18 cellular contexts compared by ENCODE assay signal in genomic region chr12:116919706-116920485, GRCh38. TPM values are rescaled to one million over a fixed set of nuclear protein-coding genes. Genes with fewer than 3 reads are reported as not detected.
DNase-seq lines count a peak whose midpoint lies in the region; ATAC-seq and TF ChIP-seq lines count a peak whose summit lies in the region.
"Had no signal": no experiment of that assay in that cellular context is flagged by ENCODE, and none has a peak within 500 bp of the region (broad histone marks: within the 10 kb centered on the region; RNA-seq: fewer than 3 reads in every experiment).

No MANE protein-coding gene starts in this region.

- DNase-seq in PC-3 (peak; percentile 20), hepatocyte (ENCODE audit: low spot score) (no peak), osteocyte (ENCODE audit: extremely low spot score, unreplicated experiment) (no peak), NCI-H146 (lab: John Stamatoyannopoulos, UW) (no peak), T-helper 2 cell (no peak)
- DNase-seq in activated T-helper 1 cell treated with anti-CD3 and anti-CD28 coated beads, Interleukin-12 subunit alpha, Interleukin-12 subunit beta, Interleukin-2, Interleukin-4 antibody, amounts not matched to agents 30 ng/mL and 10 ng/mL and 1 ng/mL, durations not matched to agents 14 hours and 24 hours and 36 hours (ENCODE audit: low spot score), result no peak
- DNase-seq: activated T-cell treated with anti-CD3 and anti-CD28 coated beads, Interleukin-2, amount 50 U/mL, for 4 hours; COR-L47; effector memory CD4-positive, alpha-beta T cell; left ventricle myocardium superior; retina; SK-N-SH; stimulated activated naive CD4-positive, alpha-beta T cell treated with Interleukin-2 at 50 U/mL for 16 hours had no signal

- no peak overlapping the region for H3K4me3 Mint-ChIP-seq in osteocyte (ENCODE audit: unreplicated experiment)
- H3K4me3 Mint-ChIP-seq in activated T-helper 1 cell treated with anti-CD3 and anti-CD28 coated beads, Interleukin-12 subunit alpha, Interleukin-12 subunit beta, Interleukin-2, Interleukin-4 antibody, amounts not matched to agents 30 ng/mL and 10 ng/mL and 1 ng/mL, durations not matched to agents 14 hours and 24 hours and 36 hours, result no peak overlapping the region
- H3K4me3 Mint-ChIP-seq: activated T-cell treated with anti-CD3 and anti-CD28 coated beads, Interleukin-2, amount 50 U/mL, for 4 hours; natural killer cell treated with Interleukin-12 subunit alpha and Interleukin-12 subunit beta and Interleukin-15 and Interleukin-18, amount 100 ng/mL, for 72 hours had no signal

- no peaks in the 10 kb centered on the region for H3K27me3 ChIP-seq in BLaER1
- H3K27me3 ChIP-seq in PC-3 (ENCODE audit: low read length), result no peaks in the 10 kb centered on the region
- no peaks in the 10 kb centered on the region for H3K27me3 ChIP-seq in hepatocyte

- peaks cover 68% of the 10 kb centered on the region for H3K4me1 ChIP-seq in BLaER1
- H3K4me1 ChIP-seq in PC-3 (ENCODE audit: insufficient read depth, low read length), result peaks cover 61% of the 10 kb centered on the region
- H3K4me1 ChIP-seq in hepatocyte (ENCODE audit: insufficient read depth), result peaks cover 28% of the 10 kb centered on the region

- WGBS in hepatocyte (ENCODE audit: low lambda C conversion rate, missing lambda C conversion rate), result 82% methylated on average over 6 of the region's 6 CpGs

- H3K4me2 ChIP-seq in BLaER1 (peak overlapping the region; percentile 77), PC-3 (ENCODE audit: low read length) (peak overlapping the region; percentile 2; the same call in 1 of the 2 replicates), hepatocyte (peak overlapping the region; percentile 8)
- H3K4me2 ChIP-seq: SK-N-SH had no signal

- H3K4me1 Mint-ChIP-seq in osteocyte (ENCODE audit: unreplicated experiment), result peaks cover 43% of the 10 kb centered on the region
- peaks cover 73% of the 10 kb centered on the region for H3K4me1 Mint-ChIP-seq in activated T-helper 1 cell treated with anti-CD3 and anti-CD28 coated beads, Interleukin-12 subunit alpha, Interleukin-12 subunit beta, Interleukin-2, Interleukin-4 antibody, amounts not matched to agents 30 ng/mL and 10 ng/mL and 1 ng/mL, durations not matched to agents 14 hours and 24 hours and 36 hours (ENCODE audit: low read depth)

- 0 out of 2 replicates have a peak overlapping the region, but pooled peaks have one; percentile 10 for H3K27ac ChIP-seq in BLaER1
- no peak overlapping the region for H3K27ac ChIP-seq in PC-3 (ENCODE audit: low read length)
- peak overlapping the region; percentile 16 for H3K27ac ChIP-seq in hepatocyte

- no peak overlapping the region; the same call in 1 of the 2 replicates for H3K9ac ChIP-seq in BLaER1
- H3K9ac ChIP-seq in PC-3 (ENCODE audit: low read length), result no peak overlapping the region
- H3K9ac ChIP-seq: SK-N-SH had no signal

- ATAC-seq in PC-3 (peak; percentile 12), HG02763 (IDR thresholded peaks at IDR 0.05; ENCODE audit: unreplicated experiment) (no peak)
- ATAC-seq: activated T-cell treated with anti-CD3 and anti-CD28 coated beads, Interleukin-2, amount 50 U/mL, for 4 hours; left ventricle myocardium superior; natural killer cell treated with Interleukin-12 subunit alpha and Interleukin-12 subunit beta and Interleukin-15 and Interleukin-18, amount 100 ng/mL, for 72 hours had no signal

- no peaks in the 10 kb centered on the region for H3K9me3 Mint-ChIP-seq in osteocyte (ENCODE audit: unreplicated experiment)
- H3K9me3 Mint-ChIP-seq in activated T-helper 1 cell treated with anti-CD3 and anti-CD28 coated beads, Interleukin-12 subunit alpha, Interleukin-12 subunit beta, Interleukin-2, Interleukin-4 antibody, amounts not matched to agents 30 ng/mL and 10 ng/mL and 1 ng/mL, durations not matched to agents 14 hours and 24 hours and 36 hours, result peaks cover 3% of the 10 kb centered on the region
- H3K9me3 Mint-ChIP-seq: activated T-cell treated with anti-CD3 and anti-CD28 coated beads, Interleukin-2, amount 50 U/mL, for 4 hours; natural killer cell treated with Interleukin-12 subunit alpha and Interleukin-12 subunit beta and Interleukin-15 and Interleukin-18, amount 100 ng/mL, for 72 hours had no signal

- peak overlapping the region; percentile 5 for H3K27ac Mint-ChIP-seq in osteocyte (ENCODE audit: unreplicated experiment)
- no peak overlapping the region for H3K27ac Mint-ChIP-seq in activated T-helper 1 cell treated with anti-CD3 and anti-CD28 coated beads, Interleukin-12 subunit alpha, Interleukin-12 subunit beta, Interleukin-2, Interleukin-4 antibody, amounts not matched to agents 30 ng/mL and 10 ng/mL and 1 ng/mL, durations not matched to agents 14 hours and 24 hours and 36 hours

- no peaks in the 10 kb centered on the region for H3K27me3 Mint-ChIP-seq in osteocyte (ENCODE audit: unreplicated experiment)
- H3K27me3 Mint-ChIP-seq in activated T-helper 1 cell treated with anti-CD3 and anti-CD28 coated beads, Interleukin-12 subunit alpha, Interleukin-12 subunit beta, Interleukin-2, Interleukin-4 antibody, amounts not matched to agents 30 ng/mL and 10 ng/mL and 1 ng/mL, durations not matched to agents 14 hours and 24 hours and 36 hours (ENCODE audit: insufficient read depth), result no peaks in the 10 kb centered on the region
- H3K27me3 Mint-ChIP-seq: natural killer cell treated with Interleukin-12 subunit alpha and Interleukin-12 subunit beta and Interleukin-15 and Interleukin-18, amount 100 ng/mL, for 72 hours had no signal

- peaks cover 16% of the 10 kb centered on the region for H3F3A ChIP-seq in PC-3 (ENCODE audit: low read length, unreplicated experiment)

- H3K9me3 ChIP-seq in BLaER1 (no peaks in the 10 kb centered on the region), PC-3 (ENCODE audit: low read length) (no peaks in the 10 kb centered on the region), hepatocyte (ENCODE audit: low read depth) (no peaks in the 10 kb centered on the region)
- H3K9me3 ChIP-seq: SK-N-SH had no signal

- H3K9me2 ChIP-seq in PC-3 (replicated peaks; ENCODE audit: low read length), result no peaks in the 10 kb centered on the region
- H3K9me2 ChIP-seq in hepatocyte (replicated peaks; ENCODE audit: insufficient read depth), result no peaks in the 10 kb centered on the region
- H3K9me2 ChIP-seq: SK-N-SH had no signal

- POLR2A ChIA-PET in PC-3 (lab: Charles Lee; ENCODE audit: unreplicated experiment), result interaction anchor here (0.7 kb wide), 1 partner anchor 201 kb away, joined by 4 read pairs; no protein-coding TSS in a partner anchor

- peaks cover 21% of the 10 kb centered on the region for H3K36me3 ChIP-seq in BLaER1
- peaks cover 6% of the 10 kb centered on the region; the same call in 1 of the 2 replicates for H3K36me3 ChIP-seq in PC-3 (ENCODE audit: low read depth, low read length)
- H3K36me3 ChIP-seq in hepatocyte (replicated peaks; ENCODE audit: insufficient read depth, low read depth), result no peaks in the 10 kb centered on the region

- no TSS peak for BruUV-seq in PC-3 (replicated peaks; lab: Mats Ljungman, UMichigan)

- H4K20me1 ChIP-seq in BLaER1 (peaks cover 92% of the 10 kb centered on the region), PC-3 (ENCODE audit: low read length) (peaks cover 6% of the 10 kb centered on the region; the same call in 1 of the 2 replicates), hepatocyte (ENCODE audit: insufficient read depth, poor library complexity, severe bottlenecking) (peaks cover 21% of the 10 kb centered on the region)

- intact Hi-C loops in PC-3 (cut with micrococcal nuclease), result loop anchor here (5.0 to 10.0 kb wide), 4 partner anchors 58 to 1132 kb away; partner anchors contain the start of genes RNFT2 and SPRING1
- intact Hi-C loops in activated T-helper 1 cell treated with anti-CD3 and anti-CD28 coated beads, Interleukin-12 subunit alpha, Interleukin-12 subunit beta, Interleukin-2, Interleukin-4 antibody, amounts not matched to agents 30 ng/mL and 10 ng/mL and 1 ng/mL, durations not matched to agents 14 hours and 24 hours and 36 hours (cut with micrococcal nuclease), result loop anchor here (5.0 to 10.0 kb wide), 3 partner anchors 383 to 1115 kb away; no protein-coding TSS in a partner anchor

- H2AFZ ChIP-seq in PC-3 (ENCODE audit: low read length) (no peak overlapping the region), hepatocyte (no peak overlapping the region)

- CTCF ChIA-PET in PC-3 (lab: Charles Lee), result no interaction called here

- TF ChIP-seq CTCF in PC-3 (conservative IDR thresholded peaks at IDR 0.05; ENCODE audit: low read depth, low read length) (no peak), hepatocyte (IDR thresholded peaks at IDR 0.05; ENCODE audit: poor library complexity) (no peak), osteocyte (IDR thresholded peaks at IDR 0.05) (no peak)

- H3K36me3 Mint-ChIP-seq in osteocyte (ENCODE audit: unreplicated experiment), result peaks cover 9% of the 10 kb centered on the region
- H3K36me3 Mint-ChIP-seq in activated T-helper 1 cell treated with anti-CD3 and anti-CD28 coated beads, Interleukin-12 subunit alpha, Interleukin-12 subunit beta, Interleukin-2, Interleukin-4 antibody, amounts not matched to agents 30 ng/mL and 10 ng/mL and 1 ng/mL, durations not matched to agents 14 hours and 24 hours and 36 hours (ENCODE audit: low read depth), result peaks cover 19% of the 10 kb centered on the region
- H3K36me3 Mint-ChIP-seq: natural killer cell treated with Interleukin-12 subunit alpha and Interleukin-12 subunit beta and Interleukin-15 and Interleukin-18, amount 100 ng/mL, for 72 hours had no signal

- peaks cover 61% of the 10 kb centered on the region for H3K79me2 ChIP-seq in PC-3 (ENCODE audit: low read length)
- peaks cover 73% of the 10 kb centered on the region for H3K79me2 ChIP-seq in hepatocyte

- H3K4me3 ChIP-seq in BLaER1 (no peak overlapping the region), PC-3 (ENCODE audit: low read length) (no peak overlapping the region), hepatocyte (no peak overlapping the region)

RNA-seq across cellular contexts. Expression of gene FBXW8, which starts 9.1 kb away (rescaled TPM):
- total RNA-seq in PC-3 (2014; rRNA removed) (12.1 and 20.7 TPM in 2 replicates), hepatocyte (14.1 and 20.6 TPM in 2 replicates), osteocyte (32.1 and 33.6 TPM in 2 replicates)
- polyA plus RNA-seq in hepatocyte, result 17.0 and 18.9 TPM in 2 replicates
- 6.7 and 7.3 TPM in 2 replicates for total RNA-seq in activated T-helper 1 cell treated with anti-CD3 and anti-CD28 coated beads, Interleukin-12 subunit alpha, Interleukin-12 subunit beta, Interleukin-2, Interleukin-4 antibody, amounts not matched to agents 30 ng/mL and 10 ng/mL and 1 ng/mL, durations not matched to agents 14 hours and 24 hours and 36 hours

RNA-seq across cellular contexts. Expression of gene HRK, which starts 38.7 kb away (rescaled TPM):
- total RNA-seq in PC-3 (2014; rRNA removed), result 0.33 and 0.58 TPM in 2 replicates
- total RNA-seq in hepatocyte, result 0.08 TPM in 1 of 2 replicates, not detected in the other
- polyA plus RNA-seq in hepatocyte, result 0.10 and 0.18 TPM in 2 replicates
- total RNA-seq in osteocyte, result 0.10 TPM in 1 of 2 replicates, not detected in the other
- total RNA-seq in activated T-helper 1 cell treated with anti-CD3 and anti-CD28 coated beads, Interleukin-12 subunit alpha, Interleukin-12 subunit beta, Interleukin-2, Interleukin-4 antibody, amounts not matched to agents 30 ng/mL and 10 ng/mL and 1 ng/mL, durations not matched to agents 14 hours and 24 hours and 36 hours, result not detected in 2 replicates
- total RNA-seq: activated T-cell treated with anti-CD3 and anti-CD28 coated beads, Interleukin-2, amount 50 U/mL, for 4 hours; LHCN-M2; natural killer cell treated with Interleukin-12 subunit alpha and Interleukin-12 subunit beta and Interleukin-15 and Interleukin-18, amount 100 ng/mL, for 72 hours had no signal
- polyA plus RNA-seq: AG04450 had no signal

Comparison
In these comparisons a context has a peak if more than half of its experiments do, and no peak if none do; other contexts are left out.
1. H3K4me2 ChIP-seq: peak in every context shown above with its lines; median percentile 77 in BLaER1; 8 in hepatocyte; 2 in PC-3.